In the genomic region with DNA sequence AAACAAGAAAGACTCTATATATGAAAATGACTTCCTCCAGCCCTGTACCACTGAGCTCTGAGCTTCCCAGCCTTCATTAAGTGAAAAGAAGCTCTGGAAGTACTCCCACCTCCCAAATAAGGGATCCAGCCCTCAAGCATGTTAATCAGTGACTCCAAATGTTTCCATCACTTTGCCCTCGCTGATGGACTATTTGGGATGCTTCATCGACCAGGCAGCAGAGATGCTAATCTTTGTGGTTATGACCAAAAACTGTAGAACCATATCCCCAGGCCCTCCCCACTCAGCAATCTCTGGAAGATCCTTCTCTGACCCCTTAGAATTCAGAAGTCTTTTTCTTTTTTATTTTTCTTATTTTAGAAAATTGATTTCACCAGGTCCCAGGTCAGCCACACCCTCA, we compare ENCODE assay signal across 16 cellular contexts. TPM values are rescaled to one million over a fixed set of nuclear protein-coding genes. Genes with fewer than 3 reads are reported as not detected.
DNase-seq lines count a peak whose midpoint lies in the region; ATAC-seq and TF ChIP-seq lines count a peak whose summit lies in the region.
"Had no signal": no experiment of that assay in that cellular context is flagged by ENCODE, and none has a peak within 500 bp of the region (broad histone marks: within the 10 kb centered on the region; RNA-seq: fewer than 3 reads in every experiment).

No MANE protein-coding gene starts in this region.

- H3K4me1 ChIP-seq in GM23248 (ENCODE audit: insufficient read depth) (peaks cover 16% of the 10 kb centered on the region; the same call in 1 of the 2 replicates), breast epithelium (peaks cover 0 to 3% of the 10 kb centered on the region in 2 donors), thyroid gland (peaks cover 27 to 32% of the 10 kb centered on the region in 2 donors)

- peak; percentile 28 for DNase-seq in GM23248
- no peak for DNase-seq in breast epithelium (ENCODE audit: low spot score in 2 of 2)
- no peak for DNase-seq in thyroid gland
- DNase-seq in germinal center (ENCODE audit: low spot score) = no peak
- no peak for DNase-seq in DMS79 (lab: John Stamatoyannopoulos, UW)
- DNase-seq in HUDEP-2 (lab: John Stamatoyannopoulos, UW; ENCODE audit: unreplicated experiment in 76 of 76) = no peak
- DNase-seq: activated CD4-positive, alpha-beta T cell treated with anti-CD3 and anti-CD28 coated beads, Interleukin-2, amount 10 ng/mL, durations not matched to agents 7 days and 5 days; activated T-cell treated with anti-CD3 and anti-CD28 coated beads for 4 hours; DMS 273 treated with DMSO at 0.1 percent for 48 hours; effector CD4-positive, alpha-beta T cell; Kasumi-1; NCI-H1694; T1000 had no signal

- no peak overlapping the region for H2AFZ ChIP-seq in GM23248
- no peak overlapping the region for H2AFZ ChIP-seq in neural cell (ENCODE audit: low read depth, low read length)

- H3K9me2 ChIP-seq in GM23248 (ENCODE audit: insufficient read depth) (no peaks in the 10 kb centered on the region), neural cell (ENCODE audit: insufficient read depth, low read length) (no peaks in the 10 kb centered on the region)

- TF ChIP-seq EP300 in neural cell (conservative IDR thresholded peaks at IDR 0.05; ENCODE audit: poor library complexity, severe bottlenecking) = no peak

- H3K27ac ChIP-seq in GM23248 (no peak overlapping the region), breast epithelium (peak overlapping the region; percentile 93 to 99), neural cell (ENCODE audit: low read length) (no peak overlapping the region), thyroid gland (peak overlapping the region in 2 of 3 donors; percentile 30 to 66)

- no peaks in the 10 kb centered on the region for H4K20me1 ChIP-seq in GM23248 (ENCODE audit: insufficient read depth)
- no peaks in the 10 kb centered on the region for H4K20me1 ChIP-seq in neural cell (ENCODE audit: insufficient read depth)

- peaks cover 15% of the 10 kb centered on the region for H3F3A ChIP-seq in GM23248 (ENCODE audit: insufficient read depth)
- H3F3A ChIP-seq in neural cell (ENCODE audit: insufficient read depth, low read length, poor library complexity, severe bottlenecking) = no peaks in the 10 kb centered on the region

- no peaks in the 10 kb centered on the region for H3K36me3 ChIP-seq in GM23248 (ENCODE audit: low read depth)
- H3K36me3 ChIP-seq in breast epithelium = no peaks in the 10 kb centered on the region
- H3K36me3 ChIP-seq in neural cell (ENCODE audit: insufficient read depth, low read length) = no peaks in the 10 kb centered on the region
- no peaks in the 10 kb centered on the region for H3K36me3 ChIP-seq in thyroid gland

- H3K4me3 ChIP-seq in GM23248 = no peak overlapping the region
- H3K4me3 ChIP-seq in breast epithelium = no peak overlapping the region
- peak overlapping the region; percentile 95 for H3K4me3 ChIP-seq in neural cell (ENCODE audit: low read length)
- H3K4me3 ChIP-seq in thyroid gland (replicated peaks in 1 of 3) = no peak overlapping the region

- no peak overlapping the region for H3K4me2 ChIP-seq in GM23248 (ENCODE audit: unreplicated experiment)
- H3K4me2 ChIP-seq in neural cell (ENCODE audit: low read length) = no peak overlapping the region

- in situ Hi-C loops in GM23248 (cut with MboI) = loop anchor here (10.0 kb wide), 1 partner anchor 115 kb away; no protein-coding TSS in a partner anchor

- no peak overlapping the region for H3K9ac ChIP-seq in GM23248
- no peak overlapping the region for H3K9ac ChIP-seq in neural cell (ENCODE audit: low read length)

- intact Hi-C loops in breast epithelium (cut with DNase I; ENCODE audit: low total_unique reads) = loop anchor here (10.0 kb wide), 1 partner anchor 105 kb away; no protein-coding TSS in a partner anchor
- intact Hi-C loops in thyroid gland (cut with DNase I) = no loop called here

- H3K27me3 ChIP-seq in GM23248 (replicated peaks; ENCODE audit: insufficient read depth) (no peaks in the 10 kb centered on the region), breast epithelium (no peaks in the 10 kb centered on the region), neural cell (ENCODE audit: insufficient read depth, low read depth, low read length) (no peaks in the 10 kb centered on the region), thyroid gland (no peaks in the 10 kb centered on the region)

- 56% methylated on average over 2 of the region's 2 CpGs for WGBS in GM23248 (ENCODE audit: low coverage in 1 of 2, low lambda C conversion rate in 2 of 2, missing lambda C conversion rate in 2 of 2), 2 experiments
- WGBS in thyroid gland, 2 donors = 79 to 96% methylated on average over 2 of the region's 2 CpGs

- no peak for ATAC-seq in GM21360 (IDR thresholded peaks at IDR 0.05; ENCODE audit: unreplicated experiment)
- ATAC-seq: stimulated activated effector memory CD8-positive, alpha-beta T cell treated with anti-CD3 and anti-CD28 coated beads, Interleukin-12 subunit alpha, Interleukin-12 subunit beta, amount 100 ng/mL, for 72 hours had no signal

- TF ChIP-seq POLR2A in breast epithelium (IDR thresholded peaks at IDR 0.05) (no peak), thyroid gland (IDR thresholded peaks at IDR 0.05) (no peak)

- peaks cover 30% of the 10 kb centered on the region for H3K79me2 ChIP-seq in GM23248 (ENCODE audit: insufficient read depth)
- H3K79me2 ChIP-seq in neural cell (replicated peaks; ENCODE audit: insufficient read depth, low read length) = peaks cover 9% of the 10 kb centered on the region

- no peak for TF ChIP-seq CTCF in breast epithelium (IDR thresholded peaks at IDR 0.05)
- TF ChIP-seq CTCF in neural cell (IDR thresholded peaks at IDR 0.05; ENCODE audit: poor library complexity, severe bottlenecking) = no peak
- no peak for TF ChIP-seq CTCF in thyroid gland (IDR thresholded peaks at IDR 0.05)

- H3K9me3 ChIP-seq in GM23248 (ENCODE audit: low read depth) (no peaks in the 10 kb centered on the region), breast epithelium (no peaks in the 10 kb centered on the region), neural cell (ENCODE audit: low read length) (no peaks in the 10 kb centered on the region), thyroid gland (no peaks in the 10 kb centered on the region)

- TF ChIP-seq RAD21 in neural cell (conservative IDR thresholded peaks at IDR 0.05) = no peak

TF ChIP-seq in neural cell, 6 proteins besides CTCF, POLR2A, EP300 and RAD21:
- no peak for TF ChIP-seq POLR2AphosphoS5 (IDR thresholded peaks at IDR 0.05)
- TF ChIP-seq SMC3 (conservative IDR thresholded peaks at IDR 0.05; ENCODE audit: poor library complexity) = no peak

RNA-seq across cellular contexts. Expression of a gene that starts 2.3 kb away (rescaled TPM):
- 22.9 and 33.4 TPM in 2 replicates for total RNA-seq in GM23248 (2014; rRNA removed; shearing (Covaris generic))
- polyA plus RNA-seq in GM23248 (2016; fragmentation: Nextera tagmentation; extraction: Ambion mirVana) = 6.0 and 7.1 TPM in 2 replicates
- total RNA-seq in breast epithelium = 10 to 100 TPM; 40.0 to 80.8 (median 63.1) TPM
- 15.4 and 17.0 TPM in 2 replicates for polyA plus RNA-seq in neural cell
- 20.7 and 26.0 TPM in 2 replicates for polyA minus RNA-seq in neural cell
- total RNA-seq in thyroid gland = 10 to 100 TPM; 23.6 to 37.9 (median 29.8) TPM

Comparison
In these comparisons a context has a peak if more than half of its experiments do, and no peak if none do; other contexts are left out.
1. H3K27ac ChIP-seq: peak in breast epithelium (2 of 2) and thyroid gland (2 of 3); none in GM23248 (single experiment) and neural cell (single experiment).